Comparison of ENCODE assay signal across 1 cellular context in genomic region chr20:57351042-57351783, GRCh38.
TF ChIP-seq lines count a peak whose summit lies in the region.

RAE1 (plus strand) TSS chr20:57351255; CDS start chr20:57354039, 2,784 bp downstream.

TF ChIP-seq in HepG2, 621 proteins besides CTCF, POLR2A, EP300 and RAD21 (continued from another document and continues in another):
- TF ChIP-seq ZNF318 (CRISPR knock-in tag; IDR thresholded peaks at IDR 0.05) = peak; percentile 96
- TF ChIP-seq MTF2 (CRISPR knock-in tag; IDR thresholded peaks at IDR 0.05; ENCODE audit: borderline replicate concordance) = peak; percentile 97
- 0 out of 2 replicates have a peak, but pooled peaks have one; percentile 10 for TF ChIP-seq SP5 (CRISPR knock-in tag; IDR thresholded peaks at IDR 0.05; ENCODE audit: borderline replicate concordance, low read depth)
- TF ChIP-seq ZFY (CRISPR knock-in tag; IDR thresholded peaks at IDR 0.05) = peak; percentile 99
- TF ChIP-seq, protein P1, sequence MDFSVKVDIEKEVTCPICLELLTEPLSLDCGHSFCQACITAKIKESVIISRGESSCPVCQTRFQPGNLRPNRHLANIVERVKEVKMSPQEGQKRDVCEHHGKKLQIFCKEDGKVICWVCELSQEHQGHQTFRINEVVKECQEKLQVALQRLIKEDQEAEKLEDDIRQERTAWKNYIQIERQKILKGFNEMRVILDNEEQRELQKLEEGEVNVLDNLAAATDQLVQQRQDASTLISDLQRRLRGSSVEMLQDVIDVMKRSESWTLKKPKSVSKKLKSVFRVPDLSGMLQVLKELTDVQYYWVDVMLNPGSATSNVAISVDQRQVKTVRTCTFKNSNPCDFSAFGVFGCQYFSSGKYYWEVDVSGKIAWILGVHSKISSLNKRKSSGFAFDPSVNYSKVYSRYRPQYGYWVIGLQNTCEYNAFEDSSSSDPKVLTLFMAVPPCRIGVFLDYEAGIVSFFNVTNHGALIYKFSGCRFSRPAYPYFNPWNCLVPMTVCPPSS (IDR thresholded peaks at IDR 0.05) = no peak
- TF ChIP-seq, protein P2, sequence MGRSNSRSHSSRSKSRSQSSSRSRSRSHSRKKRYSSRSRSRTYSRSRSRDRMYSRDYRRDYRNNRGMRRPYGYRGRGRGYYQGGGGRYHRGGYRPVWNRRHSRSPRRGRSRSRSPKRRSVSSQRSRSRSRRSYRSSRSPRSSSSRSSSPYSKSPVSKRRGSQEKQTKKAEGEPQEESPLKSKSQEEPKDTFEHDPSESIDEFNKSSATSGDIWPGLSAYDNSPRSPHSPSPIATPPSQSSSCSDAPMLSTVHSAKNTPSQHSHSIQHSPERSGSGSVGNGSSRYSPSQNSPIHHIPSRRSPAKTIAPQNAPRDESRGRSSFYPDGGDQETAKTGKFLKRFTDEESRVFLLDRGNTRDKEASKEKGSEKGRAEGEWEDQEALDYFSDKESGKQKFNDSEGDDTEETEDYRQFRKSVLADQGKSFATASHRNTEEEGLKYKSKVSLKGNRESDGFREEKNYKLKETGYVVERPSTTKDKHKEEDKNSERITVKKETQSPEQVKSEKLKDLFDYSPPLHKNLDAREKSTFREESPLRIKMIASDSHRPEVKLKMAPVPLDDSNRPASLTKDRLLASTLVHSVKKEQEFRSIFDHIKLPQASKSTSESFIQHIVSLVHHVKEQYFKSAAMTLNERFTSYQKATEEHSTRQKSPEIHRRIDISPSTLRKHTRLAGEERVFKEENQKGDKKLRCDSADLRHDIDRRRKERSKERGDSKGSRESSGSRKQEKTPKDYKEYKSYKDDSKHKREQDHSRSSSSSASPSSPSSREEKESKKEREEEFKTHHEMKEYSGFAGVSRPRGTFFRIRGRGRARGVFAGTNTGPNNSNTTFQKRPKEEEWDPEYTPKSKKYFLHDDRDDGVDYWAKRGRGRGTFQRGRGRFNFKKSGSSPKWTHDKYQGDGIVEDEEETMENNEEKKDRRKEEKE (IDR thresholded peaks at IDR 0.05) = no peak
- no peak for TF ChIP-seq RXRB (CRISPR knock-in tag; IDR thresholded peaks at IDR 0.05; ENCODE audit: borderline replicate concordance)
- TF ChIP-seq ZNF724P (CRISPR knock-in tag; IDR thresholded peaks at IDR 0.05; ENCODE audit: borderline replicate concordance) = no peak; the same call in 1 of the 2 replicates
- TF ChIP-seq SATB2 (CRISPR knock-in tag; IDR thresholded peaks at IDR 0.05) = no peak
- TF ChIP-seq ZNF570 (CRISPR knock-in tag; IDR thresholded peaks at IDR 0.05; ENCODE audit: borderline replicate concordance) = peak; percentile 84
- TF ChIP-seq REL (CRISPR knock-in tag; conservative IDR thresholded peaks at IDR 0.05) = peak; percentile 90; the same call in 1 of the 2 replicates
- peak; percentile 58; the same call in 1 of the 2 replicates for TF ChIP-seq FOXO1 (CRISPR knock-in tag; IDR thresholded peaks at IDR 0.05)
- no peak; the same call in 1 of the 2 replicates for TF ChIP-seq ZNF564 (CRISPR knock-in tag; IDR thresholded peaks at IDR 0.05)
- TF ChIP-seq, protein P3, sequence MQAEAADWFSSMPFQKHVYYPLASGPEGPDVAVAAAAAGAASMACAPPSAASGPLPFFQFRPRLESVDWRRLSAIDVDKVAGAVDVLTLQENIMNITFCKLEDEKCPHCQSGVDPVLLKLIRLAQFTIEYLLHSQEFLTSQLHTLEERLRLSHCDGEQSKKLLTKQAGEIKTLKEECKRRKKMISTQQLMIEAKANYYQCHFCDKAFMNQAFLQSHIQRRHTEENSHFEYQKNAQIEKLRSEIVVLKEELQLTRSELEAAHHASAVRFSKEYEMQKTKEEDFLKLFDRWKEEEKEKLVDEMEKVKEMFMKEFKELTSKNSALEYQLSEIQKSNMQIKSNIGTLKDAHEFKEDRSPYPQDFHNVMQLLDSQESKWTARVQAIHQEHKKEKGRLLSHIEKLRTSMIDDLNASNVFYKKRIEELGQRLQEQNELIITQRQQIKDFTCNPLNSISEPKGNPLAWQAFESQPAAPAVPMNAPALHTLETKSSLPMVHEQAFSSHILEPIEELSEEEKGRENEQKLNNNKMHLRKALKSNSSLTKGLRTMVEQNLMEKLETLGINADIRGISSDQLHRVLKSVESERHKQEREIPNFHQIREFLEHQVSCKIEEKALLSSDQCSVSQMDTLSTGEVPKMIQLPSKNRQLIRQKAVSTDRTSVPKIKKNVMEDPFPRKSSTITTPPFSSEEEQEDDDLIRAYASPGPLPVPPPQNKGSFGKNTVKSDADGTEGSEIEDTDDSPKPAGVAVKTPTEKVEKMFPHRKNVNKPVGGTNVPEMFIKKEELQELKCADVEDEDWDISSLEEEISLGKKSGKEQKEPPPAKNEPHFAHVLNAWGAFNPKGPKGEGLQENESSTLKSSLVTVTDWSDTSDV (CRISPR knock-in tag; IDR thresholded peaks at IDR 0.05) = peak; percentile 94
- TF ChIP-seq ZNF34 (CRISPR knock-in tag; IDR thresholded peaks at IDR 0.05; ENCODE audit: borderline replicate concordance) = peak; percentile 84; the same call in 1 of the 2 replicates
- TF ChIP-seq MAZ (IDR thresholded peaks at IDR 0.05; ENCODE audit: borderline replicate concordance, low read depth, low read length) = no peak; the same call in 1 of the 2 replicates
- peak; percentile 83 for TF ChIP-seq MAZ (CRISPR knock-in tag; IDR thresholded peaks at IDR 0.05; ENCODE audit: low read depth)
- 0 out of 2 replicates have a peak, but pooled peaks have one; percentile 14 for TF ChIP-seq FOXK2 (IDR thresholded peaks at IDR 0.05)
- TF ChIP-seq, protein P4, sequence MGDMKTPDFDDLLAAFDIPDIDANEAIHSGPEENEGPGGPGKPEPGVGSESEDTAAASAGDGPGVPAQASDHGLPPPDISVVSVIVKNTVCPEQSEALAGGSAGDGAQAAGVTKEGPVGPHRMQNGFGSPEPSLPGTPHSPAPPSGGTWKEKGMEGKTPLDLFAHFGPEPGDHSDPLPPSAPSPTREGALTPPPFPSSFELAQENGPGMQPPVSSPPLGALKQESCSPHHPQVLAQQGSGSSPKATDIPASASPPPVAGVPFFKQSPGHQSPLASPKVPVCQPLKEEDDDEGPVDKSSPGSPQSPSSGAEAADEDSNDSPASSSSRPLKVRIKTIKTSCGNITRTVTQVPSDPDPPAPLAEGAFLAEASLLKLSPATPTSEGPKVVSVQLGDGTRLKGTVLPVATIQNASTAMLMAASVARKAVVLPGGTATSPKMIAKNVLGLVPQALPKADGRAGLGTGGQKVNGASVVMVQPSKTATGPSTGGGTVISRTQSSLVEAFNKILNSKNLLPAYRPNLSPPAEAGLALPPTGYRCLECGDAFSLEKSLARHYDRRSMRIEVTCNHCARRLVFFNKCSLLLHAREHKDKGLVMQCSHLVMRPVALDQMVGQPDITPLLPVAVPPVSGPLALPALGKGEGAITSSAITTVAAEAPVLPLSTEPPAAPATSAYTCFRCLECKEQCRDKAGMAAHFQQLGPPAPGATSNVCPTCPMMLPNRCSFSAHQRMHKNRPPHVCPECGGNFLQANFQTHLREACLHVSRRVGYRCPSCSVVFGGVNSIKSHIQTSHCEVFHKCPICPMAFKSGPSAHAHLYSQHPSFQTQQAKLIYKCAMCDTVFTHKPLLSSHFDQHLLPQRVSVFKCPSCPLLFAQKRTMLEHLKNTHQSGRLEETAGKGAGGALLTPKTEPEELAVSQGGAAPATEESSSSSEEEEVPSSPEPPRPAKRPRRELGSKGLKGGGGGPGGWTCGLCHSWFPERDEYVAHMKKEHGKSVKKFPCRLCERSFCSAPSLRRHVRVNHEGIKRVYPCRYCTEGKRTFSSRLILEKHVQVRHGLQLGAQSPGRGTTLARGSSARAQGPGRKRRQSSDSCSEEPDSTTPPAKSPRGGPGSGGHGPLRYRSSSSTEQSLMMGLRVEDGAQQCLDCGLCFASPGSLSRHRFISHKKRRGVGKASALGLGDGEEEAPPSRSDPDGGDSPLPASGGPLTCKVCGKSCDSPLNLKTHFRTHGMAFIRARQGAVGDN (CRISPR knock-in tag; IDR thresholded peaks at IDR 0.05) = peak; percentile 99
- peak; percentile 98 for TF ChIP-seq ZNF782 (CRISPR knock-in tag; IDR thresholded peaks at IDR 0.05; ENCODE audit: borderline replicate concordance)
- peak; percentile 77; the same call in 1 of the 2 replicates for TF ChIP-seq AHR (CRISPR knock-in tag; IDR thresholded peaks at IDR 0.05)
- no peak for TF ChIP-seq ARNT (IDR thresholded peaks at IDR 0.05)
- no peak for TF ChIP-seq ZC3H4 (CRISPR knock-in tag; IDR thresholded peaks at IDR 0.05; ENCODE audit: borderline replicate concordance)
- TF ChIP-seq JUNB (CRISPR knock-in tag; IDR thresholded peaks at IDR 0.05; ENCODE audit: borderline replicate concordance) = no peak
- peak; percentile 78; the same call in 1 of the 2 replicates for TF ChIP-seq JUN (CRISPR knock-in tag; IDR thresholded peaks at IDR 0.05)
- TF ChIP-seq ZNF674 (CRISPR knock-in tag; IDR thresholded peaks at IDR 0.05; ENCODE audit: low read depth) = no peak
- TF ChIP-seq, protein P5, sequence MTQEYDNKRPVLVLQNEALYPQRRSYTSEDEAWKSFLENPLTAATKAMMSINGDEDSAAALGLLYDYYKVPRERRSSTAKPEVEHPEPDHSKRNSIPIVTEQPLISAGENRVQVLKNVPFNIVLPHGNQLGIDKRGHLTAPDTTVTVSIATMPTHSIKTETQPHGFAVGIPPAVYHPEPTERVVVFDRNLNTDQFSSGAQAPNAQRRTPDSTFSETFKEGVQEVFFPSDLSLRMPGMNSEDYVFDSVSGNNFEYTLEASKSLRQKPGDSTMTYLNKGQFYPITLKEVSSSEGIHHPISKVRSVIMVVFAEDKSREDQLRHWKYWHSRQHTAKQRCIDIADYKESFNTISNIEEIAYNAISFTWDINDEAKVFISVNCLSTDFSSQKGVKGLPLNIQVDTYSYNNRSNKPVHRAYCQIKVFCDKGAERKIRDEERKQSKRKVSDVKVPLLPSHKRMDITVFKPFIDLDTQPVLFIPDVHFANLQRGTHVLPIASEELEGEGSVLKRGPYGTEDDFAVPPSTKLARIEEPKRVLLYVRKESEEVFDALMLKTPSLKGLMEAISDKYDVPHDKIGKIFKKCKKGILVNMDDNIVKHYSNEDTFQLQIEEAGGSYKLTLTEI (CRISPR knock-in tag; conservative IDR thresholded peaks at IDR 0.05) = no peak
- TF ChIP-seq FUBP1 (CRISPR knock-in tag; IDR thresholded peaks at IDR 0.05; ENCODE audit: borderline replicate concordance) = no peak; the same call in 1 of the 2 replicates
- TF ChIP-seq ZNF251 (CRISPR knock-in tag; IDR thresholded peaks at IDR 0.05) = no peak
- TF ChIP-seq, protein P6, sequence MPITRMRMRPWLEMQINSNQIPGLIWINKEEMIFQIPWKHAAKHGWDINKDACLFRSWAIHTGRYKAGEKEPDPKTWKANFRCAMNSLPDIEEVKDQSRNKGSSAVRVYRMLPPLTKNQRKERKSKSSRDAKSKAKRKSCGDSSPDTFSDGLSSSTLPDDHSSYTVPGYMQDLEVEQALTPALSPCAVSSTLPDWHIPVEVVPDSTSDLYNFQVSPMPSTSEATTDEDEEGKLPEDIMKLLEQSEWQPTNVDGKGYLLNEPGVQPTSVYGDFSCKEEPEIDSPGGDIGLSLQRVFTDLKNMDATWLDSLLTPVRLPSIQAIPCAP (CRISPR knock-in tag; IDR thresholded peaks at IDR 0.05; ENCODE audit: low read depth) = peak; percentile 89; the same call in 1 of the 2 replicates
- TF ChIP-seq ZBTB38 (CRISPR knock-in tag; IDR thresholded peaks at IDR 0.05) = peak; percentile 86; the same call in 1 of the 2 replicates
